Comparison of ENCODE assay signal across 9 cellular contexts in the genomic region with DNA sequence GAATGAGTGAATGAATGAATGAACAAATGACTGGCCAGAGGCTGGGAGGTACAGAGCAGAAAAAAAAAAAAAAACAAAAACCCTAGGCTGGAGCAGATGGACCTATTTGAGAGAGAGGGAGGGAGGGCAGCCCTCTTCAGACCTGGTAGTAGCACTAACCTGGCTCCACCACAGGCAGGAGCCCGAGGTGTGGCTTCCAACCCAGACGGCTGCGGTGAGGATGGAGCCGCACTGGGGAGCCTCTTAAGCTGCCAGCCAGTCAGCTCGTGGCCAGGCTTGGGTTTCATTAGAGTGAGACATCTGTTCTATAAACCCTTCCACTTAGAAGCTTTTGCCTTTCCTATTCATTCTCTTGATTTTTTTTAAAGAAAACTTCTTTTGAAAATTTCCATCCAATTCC. TPM values are rescaled to one million over a fixed set of nuclear protein-coding genes. Genes with fewer than 3 reads are reported as not detected.
DNase-seq lines count a peak whose midpoint lies in the region; ATAC-seq and TF ChIP-seq lines count a peak whose summit lies in the region.
"Had no signal": no experiment of that assay in that cellular context is flagged by ENCODE, and none has a peak within 500 bp of the region (broad histone marks: within the 10 kb centered on the region; RNA-seq: fewer than 3 reads in every experiment).

No MANE protein-coding gene starts in this region.

- ATAC-seq in HG03469 (IDR thresholded peaks at IDR 0.05; ENCODE audit: unreplicated experiment) = no peak
- ATAC-seq: activated CD4-positive, alpha-beta T cell treated with anti-CD3 and anti-CD28 coated beads for 36 hours had no signal

- peak; percentile 11 for TF ChIP-seq CTCF in nephron progenitor cell (IDR thresholded peaks at IDR 0.05)

- no peak overlapping the region for H3K4me3 ChIP-seq in GM23248
- H3K4me3 ChIP-seq: testis had no signal

- DNase-seq in GM23248 (peak; percentile 43), NCI-H2107 treated with DMSO at 0.1 percent for 48 hours (lab: John Stamatoyannopoulos, UW; ENCODE audit: unreplicated experiment) (peak; percentile 94), astrocyte of the hippocampus (ENCODE audit: low read depth, low spot score) (peak; percentile 90), nephron progenitor cell (no peak), GM19240 (ENCODE audit: insufficient read length, low spot score) (no peak), NOMO-1 treated with dmso at 0.1 percent for 144 hours (lab: John Stamatoyannopoulos, UW; ENCODE audit: unreplicated experiment) (no peak)
- DNase-seq: activated CD4-positive, alpha-beta T cell treated with anti-CD3 and anti-CD28 coated beads for 36 hours; testis had no signal

- no peaks in the 10 kb centered on the region for H4K20me1 ChIP-seq in GM23248 (ENCODE audit: insufficient read depth)

- H3K4me3 Mint-ChIP-seq in nephron progenitor cell = no peak overlapping the region
- H3K4me3 Mint-ChIP-seq: activated CD4-positive, alpha-beta T cell treated with anti-CD3 and anti-CD28 coated beads for 36 hours had no signal

- H3K36me3 Mint-ChIP-seq in nephron progenitor cell (ENCODE audit: low read depth) = no peaks in the 10 kb centered on the region

- no peak overlapping the region for H3K27ac Mint-ChIP-seq in nephron progenitor cell
- H3K27ac Mint-ChIP-seq: activated CD4-positive, alpha-beta T cell treated with anti-CD3 and anti-CD28 coated beads for 36 hours had no signal

- no peaks in the 10 kb centered on the region for H3F3A ChIP-seq in GM23248 (ENCODE audit: insufficient read depth)

- no peaks in the 10 kb centered on the region for H3K79me2 ChIP-seq in GM23248 (ENCODE audit: insufficient read depth)

- peaks cover 55% of the 10 kb centered on the region for H3K27me3 Mint-ChIP-seq in nephron progenitor cell (ENCODE audit: low read depth, poor library complexity)

- H3K27me3 ChIP-seq in GM23248 (replicated peaks; ENCODE audit: insufficient read depth) = peaks cover 63% of the 10 kb centered on the region
- H3K27me3 ChIP-seq: testis had no signal

- WGBS in GM23248 (ENCODE audit: low coverage in 1 of 2, low lambda C conversion rate in 2 of 2, missing lambda C conversion rate in 2 of 2), 2 experiments = 2 to 4% methylated on average over 5 of the region's 5 CpGs

- H3K27ac ChIP-seq in GM23248 = no peak overlapping the region
- H3K27ac ChIP-seq: testis had no signal

- H3K4me1 ChIP-seq in GM23248 (ENCODE audit: insufficient read depth) = no peaks in the 10 kb centered on the region
- H3K4me1 ChIP-seq: testis had no signal

- H3K9me2 ChIP-seq in GM23248 (ENCODE audit: insufficient read depth) = no peaks in the 10 kb centered on the region

- no peaks in the 10 kb centered on the region for H3K9me3 ChIP-seq in GM23248 (ENCODE audit: low read depth)
- H3K9me3 ChIP-seq: testis had no signal

- no peaks in the 10 kb centered on the region for H3K36me3 ChIP-seq in GM23248 (ENCODE audit: low read depth)

- in situ Hi-C loops in GM23248 (cut with MboI) = no loop called here

- no peaks in the 10 kb centered on the region for H3K9me3 Mint-ChIP-seq in nephron progenitor cell

- no peak overlapping the region for H2AFZ ChIP-seq in GM23248

- no peak overlapping the region for H3K9ac ChIP-seq in GM23248

- H3K4me1 Mint-ChIP-seq in nephron progenitor cell = peaks cover 23% of the 10 kb centered on the region

- H3K4me2 ChIP-seq in GM23248 (ENCODE audit: unreplicated experiment) = no peak overlapping the region

RNA-seq across cellular contexts. Expression of gene LGR6, which starts 16.8 kb away (rescaled TPM):
- total RNA-seq in GM23248 (2014; rRNA removed; shearing (Covaris generic)) = not detected in 2 replicates
- not detected in 2 replicates for polyA plus RNA-seq in GM23248 (2016; fragmentation: Nextera tagmentation; extraction: Ambion mirVana)

RNA-seq across cellular contexts. Expression of gene PTPN7, which starts 50.0 kb away (rescaled TPM):
- not detected in 2 replicates for total RNA-seq in GM23248 (2014; rRNA removed; shearing (Covaris generic))
- polyA plus RNA-seq in GM23248 (2016; fragmentation: Nextera tagmentation; extraction: Ambion mirVana) = 0.16 TPM in 1 of 2 replicates, not detected in the other

Comparison
In these comparisons a context has a peak if more than half of its experiments do, and no peak if none do; other contexts are left out.
1. DNase-seq: peak in GM23248 (single experiment), NCI-H2107 treated with DMSO at 0.1 percent for 48 hours (single experiment) and astrocyte of the hippocampus (single experiment); none in nephron progenitor cell (single experiment), GM19240 (single experiment) and NOMO-1 treated with dmso at 0.1 percent for 144 hours (single experiment).